Comparison of ENCODE assay signal across 7 cellular contexts in genomic region chr9:89000973-89001916, GRCh38. TPM values are rescaled to one million over a fixed set of nuclear protein-coding genes. Genes with fewer than 3 reads are reported as not detected.
DNase-seq lines count a peak whose midpoint lies in the region; ATAC-seq, FAIRE-seq and TF ChIP-seq lines count a peak whose summit lies in the region.

No MANE protein-coding gene starts in this region.

- intact Hi-C loops in natural killer cell (cut with micrococcal nuclease), result loop anchor here (2.0 kb wide), 1 partner anchor 406 kb away; no protein-coding TSS in a partner anchor

- H3K9me3 Mint-ChIP-seq in activated T-cell treated with anti-CD3 and anti-CD28 coated beads, Interleukin-2, amount 50 U/mL, for 24 hours, result no peaks in the 10 kb centered on the region
- H3K9me3 Mint-ChIP-seq in natural killer cell, result no peaks in the 10 kb centered on the region

- peaks cover 6% of the 10 kb centered on the region for H3K4me1 Mint-ChIP-seq in activated T-cell treated with anti-CD3 and anti-CD28 coated beads, Interleukin-2, amount 50 U/mL, for 24 hours (ENCODE audit: low read depth)
- peaks cover 5 to 6% of the 10 kb centered on the region in 2 donors for H3K4me1 Mint-ChIP-seq in natural killer cell

- no peaks in the 10 kb centered on the region for H3K36me3 Mint-ChIP-seq in activated T-cell treated with anti-CD3 and anti-CD28 coated beads, Interleukin-2, amount 50 U/mL, for 24 hours (ENCODE audit: low read depth)
- H3K36me3 Mint-ChIP-seq in natural killer cell, result no peaks in the 10 kb centered on the region

- no peak overlapping the region for H3K4me3 Mint-ChIP-seq in activated T-cell treated with anti-CD3 and anti-CD28 coated beads, Interleukin-2, amount 50 U/mL, for 24 hours
- no peak overlapping the region for H3K4me3 Mint-ChIP-seq in natural killer cell

- peak; percentile 56 for DNase-seq in GM12892 (ENCODE audit: insufficient read length)
- DNase-seq in HT1080 (ENCODE audit: low read depth), result peak; percentile 58
- DNase-seq in OCI-M1 (lab: John Stamatoyannopoulos, UW), result peak; percentile 89
- DNase-seq in activated T-cell treated with anti-CD3 and anti-CD28 coated beads, Interleukin-2, amount 50 U/mL, for 24 hours, result peak; percentile 84
- peak; percentile 72 for DNase-seq in fibroblast of gingiva (ENCODE audit: low read depth)
- DNase-seq in natural killer cell, result peak; percentile 36
- DNase-seq in stimulated activated naive CD4-positive, alpha-beta T cell (lab: John Stamatoyannopoulos, UW), result peak; percentile 48 to 84 (median 67)

- no peak overlapping the region for H3K27ac Mint-ChIP-seq in activated T-cell treated with anti-CD3 and anti-CD28 coated beads, Interleukin-2, amount 50 U/mL, for 24 hours
- no peak overlapping the region for H3K27ac Mint-ChIP-seq in natural killer cell

- ATAC-seq in natural killer cell, result peak in 2 of 3 donors; percentile 47 to 71

- FAIRE-seq in GM12892 (lab: Jason Lieb, UNC), result no peak

- H3K27me3 Mint-ChIP-seq in activated T-cell treated with anti-CD3 and anti-CD28 coated beads, Interleukin-2, amount 50 U/mL, for 24 hours, result peaks cover 39% of the 10 kb centered on the region
- H3K27me3 Mint-ChIP-seq in natural killer cell (ENCODE audit: low read depth in 2 of 2), result peaks cover 13 to 42% of the 10 kb centered on the region in 2 donors

- TF ChIP-seq CTCF in natural killer cell (IDR thresholded peaks at IDR 0.05), result peak; percentile 36

- no peak for TF ChIP-seq POLR2A in GM12892 (IDR thresholded peaks at IDR 0.05; ENCODE audit: low read depth, low read length)

RNA-seq across cellular contexts. Expression of gene S1PR3, which starts 10.0 kb away (rescaled TPM):
- polyA plus RNA-seq in GM12892 (2012; ENCODE audit: missing spikeins), result 0.08 TPM
- 0.05 TPM in 1 of 2 replicates, not detected in the other for total RNA-seq in HT1080 (2014; rRNA removed; shearing (Covaris generic))
- 0.38 and 0.72 TPM in 2 replicates for polyA plus RNA-seq in HT1080 (2015; cell fraction: cytosol; rRNA removed)
- 0.23 and 0.51 TPM in 2 replicates for polyA plus RNA-seq in HT1080 (2015; cell fraction: nucleus; rRNA removed)
- total RNA-seq in natural killer cell, result 1 to 10 TPM in 2 of 3 donors, not detected in 1; 1.1 to 1.5 TPM

Comparison
In these comparisons a context has a peak if more than half of its experiments do, and no peak if none do; other contexts are left out.
1. Peak in every context shown above with its lines: DNase-seq and ATAC-seq.
2. DNase-seq: peak in every context shown above with its lines; median percentile 89 in OCI-M1; 84 in activated T-cell treated with anti-CD3 and anti-CD28 coated beads, Interleukin-2, amount 50 U/mL, for 24 hours; 72 in fibroblast of gingiva; 67 in stimulated activated naive CD4-positive, alpha-beta T cell; 58 in HT1080; 56 in GM12892; 36 in natural killer cell.